8 cellular contexts compared by ENCODE assay signal in genomic region chr12:64682572-64683277, GRCh38.
DNase-seq lines count a peak whose midpoint lies in the region; ATAC-seq and TF ChIP-seq lines count a peak whose summit lies in the region.

No MANE protein-coding gene starts in this region.

- peak; percentile 71 for ATAC-seq in omental fat pad (ENCODE audit: low FRiP score)
- ATAC-seq in GM21786 (IDR thresholded peaks at IDR 0.05; ENCODE audit: unreplicated experiment) = no peak

- intact Hi-C loops in dendritic cell treated with granulocyte-macrophage colony-stimulating factor and Interleukin-4, amounts not matched to agents 40 ng/mL and 50 ng/mL, for 4 days (cut with micrococcal nuclease) = no loop called here
- intact Hi-C loops in posterior vena cava (cut with DNase I) = no loop called here

- H3K4me3 Mint-ChIP-seq in dendritic cell treated with granulocyte-macrophage colony-stimulating factor and Interleukin-4, amounts not matched to agents 40 ng/mL and 50 ng/mL, for 4 days = no peak overlapping the region

- peak; percentile 83 for DNase-seq in ELF-1 (ENCODE audit: low read depth, low spot score)
- peak; percentile 13 for DNase-seq in NCI-H226
- no peak for DNase-seq in omental fat pad (ENCODE audit: low spot score)
- no peak for DNase-seq in stimulated activated CD4-positive, alpha-beta T cell treated with anti-CD3 and anti-CD28 coated beads, Interleukin-4, amount 100 ng/mL, for 4 hours
- no peak for DNase-seq in SKM-1 treated with dmso at 0.1 percent for 144 hours (lab: John Stamatoyannopoulos, UW; ENCODE audit: unreplicated experiment)
- no peak for DNase-seq in posterior vena cava (ENCODE audit: low spot score)

- peaks cover 43% of the 10 kb centered on the region for H3K36me3 Mint-ChIP-seq in dendritic cell treated with granulocyte-macrophage colony-stimulating factor and Interleukin-4, amounts not matched to agents 40 ng/mL and 50 ng/mL, for 4 days (ENCODE audit: low read depth)

- peaks cover 50% of the 10 kb centered on the region for H3K4me1 Mint-ChIP-seq in dendritic cell treated with granulocyte-macrophage colony-stimulating factor and Interleukin-4, amounts not matched to agents 40 ng/mL and 50 ng/mL, for 4 days (ENCODE audit: low read depth)

- peak overlapping the region; percentile 14 for H3K27ac Mint-ChIP-seq in dendritic cell treated with granulocyte-macrophage colony-stimulating factor and Interleukin-4, amounts not matched to agents 40 ng/mL and 50 ng/mL, for 4 days

- TF ChIP-seq CTCF in omental fat pad (IDR thresholded peaks at IDR 0.05) = no peak

- H3K9me3 Mint-ChIP-seq in dendritic cell treated with granulocyte-macrophage colony-stimulating factor and Interleukin-4, amounts not matched to agents 40 ng/mL and 50 ng/mL, for 4 days = no peaks in the 10 kb centered on the region

- H3K27me3 Mint-ChIP-seq in dendritic cell treated with granulocyte-macrophage colony-stimulating factor and Interleukin-4, amounts not matched to agents 40 ng/mL and 50 ng/mL, for 4 days = no peaks in the 10 kb centered on the region

Comparison
In these comparisons a context has a peak if more than half of its experiments do, and no peak if none do; other contexts are left out.
1. DNase-seq: peak in ELF-1 (single experiment) and NCI-H226 (single experiment); none in omental fat pad (single experiment), stimulated activated CD4-positive, alpha-beta T cell treated with anti-CD3 and anti-CD28 coated beads, Interleukin-4, amount 100 ng/mL, for 4 hours (0 of 2), SKM-1 treated with dmso at 0.1 percent for 144 hours (single experiment) and posterior vena cava (single experiment).